Comparison of ENCODE assay signal across 1 cellular context in the genomic region with DNA sequence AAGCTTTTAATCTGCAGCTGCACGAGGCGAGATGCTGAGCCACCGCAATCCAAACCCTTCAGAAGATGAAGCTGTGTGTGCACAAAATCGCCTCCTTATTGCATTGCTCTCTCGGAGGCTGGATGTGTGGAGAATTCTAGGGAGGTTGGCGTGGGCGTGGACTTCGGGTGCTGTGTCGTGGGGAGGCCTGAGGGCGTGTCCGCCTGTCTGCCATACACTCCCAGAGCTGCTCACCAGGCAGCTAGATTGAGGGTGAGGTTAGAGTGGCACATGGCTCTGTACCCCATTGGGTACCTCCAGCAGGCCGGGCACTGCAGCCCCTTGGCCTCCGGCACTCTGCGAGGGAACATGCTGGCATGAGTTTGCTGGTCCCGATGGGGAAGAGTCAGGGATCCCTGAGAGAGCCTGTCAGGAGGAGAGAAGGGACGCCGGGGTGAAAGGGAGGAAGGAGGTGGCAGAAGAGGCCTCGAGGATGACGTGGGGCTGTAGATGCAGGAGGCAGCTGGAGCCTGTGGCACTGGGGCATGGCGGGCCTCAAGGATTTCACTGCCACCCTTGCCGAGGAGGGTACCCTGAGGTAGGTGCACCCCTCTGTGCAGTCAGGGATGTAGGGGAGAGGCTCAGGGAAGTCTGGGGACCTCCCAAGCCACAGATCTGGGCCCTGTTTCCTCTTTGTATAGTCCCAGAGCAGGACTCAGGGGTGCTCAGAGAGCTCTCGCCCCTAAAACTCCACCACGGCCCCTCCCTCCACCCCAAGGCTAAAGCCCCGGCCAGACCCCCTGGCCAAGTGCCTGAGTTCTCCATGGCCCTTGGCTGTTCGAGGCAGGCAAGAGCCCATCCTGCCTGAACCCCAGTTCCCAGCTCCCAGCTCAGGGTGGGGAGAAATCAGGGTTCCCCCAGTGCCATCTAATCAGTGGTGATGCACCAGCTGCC.
TF ChIP-seq lines count a peak whose summit lies in the region.

No MANE protein-coding gene starts in this region.

TF ChIP-seq in SK-N-SH, 30 proteins besides CTCF, POLR2A, EP300 and RAD21 (continued from another document):
- TF ChIP-seq, protein P1, sequence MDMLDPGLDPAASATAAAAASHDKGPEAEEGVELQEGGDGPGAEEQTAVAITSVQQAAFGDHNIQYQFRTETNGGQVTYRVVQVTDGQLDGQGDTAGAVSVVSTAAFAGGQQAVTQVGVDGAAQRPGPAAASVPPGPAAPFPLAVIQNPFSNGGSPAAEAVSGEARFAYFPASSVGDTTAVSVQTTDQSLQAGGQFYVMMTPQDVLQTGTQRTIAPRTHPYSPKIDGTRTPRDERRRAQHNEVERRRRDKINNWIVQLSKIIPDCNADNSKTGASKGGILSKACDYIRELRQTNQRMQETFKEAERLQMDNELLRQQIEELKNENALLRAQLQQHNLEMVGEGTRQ (IDR thresholded peaks at IDR 0.05; ENCODE audit: borderline replicate concordance, low read depth, low read length), result no peak
